In the genomic region with DNA sequence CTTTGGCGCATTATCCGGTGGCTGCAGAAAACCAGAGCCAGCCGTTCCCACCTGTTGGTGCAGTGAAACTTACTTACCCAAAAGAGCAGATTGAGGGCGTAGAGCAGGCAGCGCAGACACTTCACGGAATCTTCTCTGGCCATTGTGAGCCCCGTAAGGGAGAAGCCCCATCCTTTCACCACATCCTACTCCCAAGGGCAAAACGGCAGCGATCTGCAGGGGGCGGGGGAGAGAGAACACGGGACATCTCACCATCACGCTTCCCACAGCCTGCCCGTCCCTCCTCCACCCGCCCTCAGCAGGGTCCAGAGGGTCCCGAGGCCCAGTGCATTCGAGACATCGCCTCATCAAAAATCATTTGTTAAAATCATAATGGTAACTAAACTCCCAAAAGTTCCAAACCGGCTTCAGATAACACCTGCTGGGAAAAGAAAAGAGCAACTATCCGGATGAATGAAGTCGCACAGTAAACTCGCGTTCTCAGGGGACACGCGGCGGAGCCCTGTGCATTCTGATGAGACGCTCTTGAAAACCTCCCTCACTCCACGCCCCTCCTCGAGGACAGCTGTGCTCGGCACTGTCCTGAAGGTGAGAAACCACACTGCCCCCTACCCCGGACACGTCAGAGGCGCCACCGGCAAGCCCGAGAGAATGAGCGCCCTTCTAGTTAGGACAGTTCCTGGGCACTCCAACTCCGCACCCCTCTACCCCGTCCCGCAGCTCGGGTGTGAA, we compare ENCODE assay signal across 8 cellular contexts. TPM values are rescaled to one million over a fixed set of nuclear protein-coding genes. Genes with fewer than 3 reads are reported as not detected.
DNase-seq lines count a peak whose midpoint lies in the region; TF ChIP-seq lines count a peak whose summit lies in the region.

No MANE protein-coding gene starts in this region.

- no peak overlapping the region for H4K5ac ChIP-seq in H9 (ENCODE audit: insufficient read length, low read depth, low read length)

- no peaks in the 10 kb centered on the region; a peak in 3 of 7 replicates for H3K36me3 Mint-ChIP-seq in H9 (ENCODE audit: insufficient read depth in 1 of 3, low read depth in 3 of 3)

- no peak overlapping the region for H2BK15ac ChIP-seq in H9 (ENCODE audit: low read depth, low read length)

- H3K9ac ChIP-seq in H9 (ENCODE audit: extremely low read depth, insufficient read length, low read length): peak overlapping the region; percentile 8

- no peaks in the 10 kb centered on the region for H3K27me3 ChIP-seq in H9 (ENCODE audit: insufficient read depth, low read length)

- peak; percentile 43 for DNase-seq in NCI-H2196 (lab: John Stamatoyannopoulos, UW; ENCODE audit: unreplicated experiment)
- no peak for DNase-seq in NCI-H2196 treated with DMSO at 0.1 percent for 48 hours (lab: John Stamatoyannopoulos, UW; ENCODE audit: unreplicated experiment)
- peak; percentile 76 for DNase-seq in H9
- peak; percentile 13 for DNase-seq in KG1 (lab: John Stamatoyannopoulos, UW)
- DNase-seq in erythroblast (lab: John Stamatoyannopoulos, UW): peak; percentile 14 to 19
- DNase-seq in mucosa of gallbladder (ENCODE audit: low spot score): peak; percentile 30

- H3K4ac ChIP-seq in H9 (ENCODE audit: low read depth, low read length): no peak overlapping the region

- H3K9me3 ChIP-seq in H9 (ENCODE audit: control insufficient read depth, low read depth, low read length): no peaks in the 10 kb centered on the region

- H2BK20ac ChIP-seq in H9 (ENCODE audit: low read depth, low read length, poor library complexity, severe bottlenecking): no peak overlapping the region

- no peak overlapping the region for H2AFZ ChIP-seq in H9 (ENCODE audit: low read length)

- peaks cover 7% of the 10 kb centered on the region for H3K27me3 Mint-ChIP-seq in H9 (ENCODE audit: low read depth)

- H2BK12ac ChIP-seq in H9 (ENCODE audit: insufficient read length, low read depth, low read length): no peak overlapping the region

- peaks cover 13% of the 10 kb centered on the region for H3K23me2 ChIP-seq in H9 (ENCODE audit: insufficient read length, low read depth, low read length, poor library complexity, severe bottlenecking)

- H4K8ac ChIP-seq in H9 (replicated peaks; ENCODE audit: insufficient read length, low read depth, low read length): no peak overlapping the region

- H2AK5ac ChIP-seq in H9 (ENCODE audit: insufficient read length, low read length): no peak overlapping the region

- no CpG with 5 or more reads among the region's 39 CpGs for WGBS in H9 (ENCODE audit: extremely low coverage, insufficient read length, low lambda C conversion rate)
- 2% methylated on average over 39 of the region's 39 CpGs for WGBS in urinary bladder

- H3K36me3 ChIP-seq in urinary bladder (ENCODE audit: insufficient read depth): no peaks in the 10 kb centered on the region

- no peaks in the 10 kb centered on the region for H3K79me2 ChIP-seq in H9 (ENCODE audit: insufficient read depth, low read length)

- H3K27ac ChIP-seq in H9 (ENCODE audit: insufficient read length, low read depth, low read length): no peak overlapping the region
- peak overlapping the region; percentile 89 for H3K27ac ChIP-seq in VCaP
- H3K27ac ChIP-seq in urinary bladder (ENCODE audit: low read depth): no peak overlapping the region

- H3K4me3 ChIP-seq in urinary bladder (ENCODE audit: low read depth, low read length): peak overlapping the region; percentile 78

- H3K56ac ChIP-seq in H9 (ENCODE audit: insufficient read length, low read depth, low read length): no peak overlapping the region

- no peaks in the 10 kb centered on the region for H3K9me3 Mint-ChIP-seq in H9

- H3K4me1 ChIP-seq in H9 (ENCODE audit: insufficient read depth, low read length) (no peaks in the 10 kb centered on the region), urinary bladder (ENCODE audit: insufficient read depth) (peaks cover 1% of the 10 kb centered on the region)

- H2BK5ac ChIP-seq in H9 (ENCODE audit: insufficient read length, low read length): no peak overlapping the region

- TF ChIP-seq POLR2A in erythroblast (IDR thresholded peaks at IDR 0.05; ENCODE audit: low read length): no peak

- H3K4me1 Mint-ChIP-seq in H9: peaks cover 29% of the 10 kb centered on the region in 2 experiments

- H3K27ac Mint-ChIP-seq in H9: peak overlapping the region; percentile 30 to 82 (median 37); a peak in 5 of 7 replicates

- H2BK120ac ChIP-seq in H9 (ENCODE audit: low read depth, low read length, poor library complexity, severe bottlenecking): no peak overlapping the region

- H3K79me1 ChIP-seq in H9 (ENCODE audit: insufficient read depth, low read depth, low read length, poor library complexity, severe bottlenecking): no peaks in the 10 kb centered on the region

- H3K4me2 ChIP-seq in H9 (ENCODE audit: insufficient read depth, insufficient read length, low read length): peak overlapping the region; percentile 84

- H4K91ac ChIP-seq in H9 (ENCODE audit: insufficient read length, low read depth, low read length): no peak overlapping the region

- no peak overlapping the region for H3K14ac ChIP-seq in H9 (ENCODE audit: insufficient read depth, low read length)

- no peak for TF ChIP-seq CTCF in H9 (conservative IDR thresholded peaks at IDR 0.05)
- TF ChIP-seq CTCF in VCaP (conservative IDR thresholded peaks at IDR 0.05): no peak

- H3K18ac ChIP-seq in H9 (ENCODE audit: insufficient read length, low read depth, low read length): peak overlapping the region; percentile 22

- H3T11ph ChIP-seq in H9 (ENCODE audit: low read length): no peak overlapping the region

- H3K23ac ChIP-seq in H9 (ENCODE audit: insufficient read length, low read depth, low read length): no peak overlapping the region

- no peaks in the 10 kb centered on the region for H4K20me1 ChIP-seq in H9 (ENCODE audit: control insufficient read depth, insufficient read depth, insufficient read length)

- H3K4me3 Mint-ChIP-seq in H9: peak overlapping the region; percentile 81 to 97

RNA-seq across cellular contexts. Expression of a gene that starts 1.2 kb away (rescaled TPM):
- total RNA-seq in H9 (2021): 6.6 and 8.7 TPM in 2 replicates
- total RNA-seq in mucosa of gallbladder: 65.8 TPM
- total RNA-seq in urinary bladder: 29.4 TPM
- 13.8 TPM for polyA plus RNA-seq in urinary bladder
